In genomic region chr1:68148631-68149030, GRCh38 we compare ENCODE assay signal across 28 cellular contexts.
"Had no signal": no experiment of that assay in that cellular context is flagged by ENCODE, and none has a peak within 500 bp of the region (broad histone marks: within the 10 kb centered on the region; RNA-seq: fewer than 3 reads in every experiment).

No MANE protein-coding gene starts in this region.

- H3K9ac ChIP-seq: KMS-11 had no signal

- ATAC-seq: activated CD8-positive, alpha-beta memory T cell treated with anti-CD3 and anti-CD28 coated beads, Interleukin-2, amount 10 ng/mL, durations not matched to agents 7 days and 5 days; activated CD8-positive, alpha-beta T cell treated with anti-CD3 and anti-CD28 coated beads, Interleukin-2, amount 10 ng/mL, durations not matched to agents 7 days and 5 days; activated naive CD4-positive, alpha-beta T cell treated with anti-CD3 and anti-CD28 coated beads, Interleukin-2, amount 50 U/mL, for 72 hours; activated naive CD8-positive, alpha-beta T cell treated with anti-CD3 and anti-CD28 coated beads, Interleukin-2, amount 50 U/mL, for 24 hours; body of pancreas; Panc1; T-helper 17 cell had no signal

- H3K27me3 ChIP-seq: ascending aorta, body of pancreas had no signal

- H3K4me2 ChIP-seq: KMS-11 had no signal

- H3K4me3 ChIP-seq: ascending aorta, body of pancreas had no signal

- H3K27ac ChIP-seq: KMS-11 had no signal

- H3K4me1 ChIP-seq: ascending aorta had no signal

- DNase-seq: activated CD4-positive, alpha-beta T cell treated with anti-CD3 and anti-CD28 coated beads for 48 hours; activated CD4-positive, alpha-beta T cell treated with anti-CD3 and anti-CD28 coated beads, Interleukin-2, amount 50 U/mL, for 4 hours; activated CD4-positive, CD25-positive, alpha-beta regulatory T cell treated with anti-CD3 and anti-CD28 coated beads, Interleukin-2, amount 50 U/mL, for 72 hours; activated CD8-positive, alpha-beta memory T cell treated with anti-CD3 and anti-CD28 coated beads, Interleukin-2, amount 10 ng/mL, durations not matched to agents 7 days and 5 days; activated CD8-positive, alpha-beta T cell treated with anti-CD3 and anti-CD28 coated beads, Interleukin-2, amount 10 ng/mL, durations not matched to agents 7 days and 5 days; activated effector memory CD4-positive, alpha-beta T cell treated with Interleukin-2 at 50 U/mL for 16 hours; activated naive CD4-positive, alpha-beta T cell; activated naive CD8-positive, alpha-beta T cell treated with anti-CD3 and anti-CD28 coated beads, Interleukin-2, amount 50 U/mL, for 24 hours; activated T-cell treated with anti-CD3 and anti-CD28 coated beads, Interleukin-2, amount 50 U/mL, for 24 hours; amniotic stem cell; body of pancreas; NCI-H1092; NCI-H1417; NCI-H1930; NCI-H2171; NCI-H226; NCI-H526 treated with DMSO at 0.1 percent for 48 hours; NCI-H82; NK-92 treated with Interleukin-12 subunit alpha and Interleukin-12 subunit beta, amount 100 ng/mL, for 24 hours; OCI-M1; Right ventricle myocardium superior; RPMI8226; T-helper 17 cell; T-helper 9 cell had no signal

- H3K9me3 ChIP-seq: ascending aorta, body of pancreas had no signal
